ENCODE assay signal across 25 cellular contexts in genomic region chr17:62581769-62582168, GRCh38. TPM values are rescaled to one million over a fixed set of nuclear protein-coding genes. Genes with fewer than 3 reads are reported as not detected.
DNase-seq lines count a peak whose midpoint lies in the region; ATAC-seq and TF ChIP-seq lines count a peak whose summit lies in the region.
"Had no signal": no experiment of that assay in that cellular context is flagged by ENCODE, and none has a peak within 500 bp of the region (broad histone marks: within the 10 kb centered on the region; RNA-seq: fewer than 3 reads in every experiment).

No MANE protein-coding gene starts in this region.

- H3K27me3 ChIP-seq in GM23338 (ENCODE audit: insufficient read depth): no peaks in the 10 kb centered on the region
- H3K27me3 ChIP-seq: esophagus muscularis mucosa, gastroesophageal sphincter, SJCRH30 had no signal

- peaks cover 7% of the 10 kb centered on the region for H3K4me1 ChIP-seq in GM23338 (ENCODE audit: insufficient read depth)
- H3K4me1 ChIP-seq: esophagus muscularis mucosa, gastroesophageal sphincter, SJCRH30 had no signal

- H3K4me2 ChIP-seq in GM23338: no peak overlapping the region

- peaks cover 47% of the 10 kb centered on the region for H3K36me3 Mint-ChIP-seq in GM23338 (ENCODE audit: low read depth)

- peak; percentile 52 for DNase-seq in EH (ENCODE audit: low read depth)
- DNase-seq in GM23338 (ENCODE audit: low spot score): no peak
- peak; percentile 23 for DNase-seq in amniotic epithelial cell (ENCODE audit: low read depth)
- DNase-seq in medulla oblongata (ENCODE audit: extremely low spot score): peak; percentile 44
- no peak for DNase-seq in NK-92 treated with Interleukin-12 subunit alpha and Interleukin-12 subunit beta, amount 100 ng/mL, for 24 hours (lab: John Stamatoyannopoulos, UW)
- no peak for DNase-seq in stimulated activated CD4-positive, alpha-beta T cell treated with anti-CD3 and anti-CD28 coated beads, Interleukin-4, amount 100 ng/mL, for 1 hour
- no peak for DNase-seq in effector CD4-positive, alpha-beta T cell
- DNase-seq: activated CD4-positive, alpha-beta T cell treated with anti-CD3 and anti-CD28 coated beads, Interleukin-2, amount 10 ng/mL, durations not matched to agents 24 days and 14 days; activated T-cell treated with anti-CD3 and anti-CD28 coated beads, Interleukin-2, amount 50 U/mL, for 48 hours; Calu3; caudate nucleus; cortex of kidney; DMS79 treated with DMSO at 0.1 percent for 48 hours; hippocampal formation; MV-4-11; NCI-H1436 treated with DMSO at 0.1 percent for 48 hours; nephron progenitor cell; SJCRH30; small intestine; stimulated activated naive CD4-positive, alpha-beta T cell treated with Interleukin-2 at 50 U/mL for 16 hours had no signal

- 0 out of 2 replicates have a peak, but pooled peaks cover 12% of the 10 kb centered on the region for H3K36me3 ChIP-seq in GM23338 (ENCODE audit: insufficient read depth)

- TF ChIP-seq CTCF in GM23338 (conservative IDR thresholded peaks at IDR 0.05; ENCODE audit: low read depth in 2 of 2): no peak

- no peak overlapping the region for H2AFZ ChIP-seq in GM23338

- H4K20me1 ChIP-seq in GM23338 (replicated peaks; ENCODE audit: insufficient read depth): 0 out of 2 replicates have a peak, but pooled peaks cover 5% of the 10 kb centered on the region

- ATAC-seq in GM23338 (no peak), GM18909 (IDR thresholded peaks at IDR 0.05; ENCODE audit: poor library complexity, unreplicated experiment) (no peak)
- ATAC-seq: gastroesophageal sphincter had no signal

- H3K9me3 Mint-ChIP-seq in GM23338: no peaks in the 10 kb centered on the region
- H3K9me3 Mint-ChIP-seq: activated CD4-positive, alpha-beta T cell treated with anti-CD3 and anti-CD28 coated beads, Interleukin-2, amount 10 ng/mL, durations not matched to agents 24 days and 14 days; nephron progenitor cell had no signal

- peaks cover 3% of the 10 kb centered on the region; the same call in 2 of the 3 replicates for H3K4me1 Mint-ChIP-seq in GM23338
- H3K4me1 Mint-ChIP-seq: nephron progenitor cell had no signal

- no peak overlapping the region for H3K4me3 ChIP-seq in GM23338
- H3K4me3 ChIP-seq: esophagus muscularis mucosa, gastroesophageal sphincter, SJCRH30, thoracic aorta had no signal

- no peaks in the 10 kb centered on the region for H3F3A ChIP-seq in GM23338 (replicated peaks; ENCODE audit: low read depth)

- H3K9me2 ChIP-seq in GM23338 (ENCODE audit: insufficient read depth): no peaks in the 10 kb centered on the region

- peaks cover 6% of the 10 kb centered on the region for H3K27me3 Mint-ChIP-seq in GM23338 (ENCODE audit: insufficient read depth, low read depth, poor library complexity)
- H3K27me3 Mint-ChIP-seq: activated CD4-positive, alpha-beta T cell treated with anti-CD3 and anti-CD28 coated beads, Interleukin-2, amount 10 ng/mL, durations not matched to agents 24 days and 14 days had no signal

- no peak overlapping the region for H3K27ac Mint-ChIP-seq in GM23338
- H3K27ac Mint-ChIP-seq: activated CD4-positive, alpha-beta T cell treated with anti-CD3 and anti-CD28 coated beads, Interleukin-2, amount 10 ng/mL, durations not matched to agents 24 days and 14 days; nephron progenitor cell had no signal

- no peaks in the 10 kb centered on the region for H3K79me2 ChIP-seq in GM23338 (replicated peaks; ENCODE audit: insufficient read depth)

- H3K27ac ChIP-seq in GM23338 (ENCODE audit: low read depth): 0 out of 2 replicates have a peak overlapping the region, but pooled peaks have one; percentile 22
- H3K27ac ChIP-seq: esophagus muscularis mucosa, gastroesophageal sphincter, HL-60, SJCRH30, thoracic aorta had no signal

- no peak overlapping the region for H3K4me3 Mint-ChIP-seq in GM23338
- H3K4me3 Mint-ChIP-seq: activated CD4-positive, alpha-beta T cell treated with anti-CD3 and anti-CD28 coated beads, Interleukin-2, amount 10 ng/mL, durations not matched to agents 24 days and 14 days; nephron progenitor cell had no signal

TF ChIP-seq in GM23338, 12 proteins besides CTCF, POLR2A, EP300 and RAD21:
- no peak for TF ChIP-seq NANOG (IDR thresholded peaks at IDR 0.05; ENCODE audit: borderline replicate concordance)
- TF ChIP-seq, protein P1, sequence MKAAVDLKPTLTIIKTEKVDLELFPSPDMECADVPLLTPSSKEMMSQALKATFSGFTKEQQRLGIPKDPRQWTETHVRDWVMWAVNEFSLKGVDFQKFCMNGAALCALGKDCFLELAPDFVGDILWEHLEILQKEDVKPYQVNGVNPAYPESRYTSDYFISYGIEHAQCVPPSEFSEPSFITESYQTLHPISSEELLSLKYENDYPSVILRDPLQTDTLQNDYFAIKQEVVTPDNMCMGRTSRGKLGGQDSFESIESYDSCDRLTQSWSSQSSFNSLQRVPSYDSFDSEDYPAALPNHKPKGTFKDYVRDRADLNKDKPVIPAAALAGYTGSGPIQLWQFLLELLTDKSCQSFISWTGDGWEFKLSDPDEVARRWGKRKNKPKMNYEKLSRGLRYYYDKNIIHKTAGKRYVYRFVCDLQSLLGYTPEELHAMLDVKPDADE (IDR thresholded peaks at IDR 0.05): no peak
- TF ChIP-seq STAT1 (IDR thresholded peaks at IDR 0.05; ENCODE audit: unreplicated experiment): no peak
- TF ChIP-seq, protein P2, sequence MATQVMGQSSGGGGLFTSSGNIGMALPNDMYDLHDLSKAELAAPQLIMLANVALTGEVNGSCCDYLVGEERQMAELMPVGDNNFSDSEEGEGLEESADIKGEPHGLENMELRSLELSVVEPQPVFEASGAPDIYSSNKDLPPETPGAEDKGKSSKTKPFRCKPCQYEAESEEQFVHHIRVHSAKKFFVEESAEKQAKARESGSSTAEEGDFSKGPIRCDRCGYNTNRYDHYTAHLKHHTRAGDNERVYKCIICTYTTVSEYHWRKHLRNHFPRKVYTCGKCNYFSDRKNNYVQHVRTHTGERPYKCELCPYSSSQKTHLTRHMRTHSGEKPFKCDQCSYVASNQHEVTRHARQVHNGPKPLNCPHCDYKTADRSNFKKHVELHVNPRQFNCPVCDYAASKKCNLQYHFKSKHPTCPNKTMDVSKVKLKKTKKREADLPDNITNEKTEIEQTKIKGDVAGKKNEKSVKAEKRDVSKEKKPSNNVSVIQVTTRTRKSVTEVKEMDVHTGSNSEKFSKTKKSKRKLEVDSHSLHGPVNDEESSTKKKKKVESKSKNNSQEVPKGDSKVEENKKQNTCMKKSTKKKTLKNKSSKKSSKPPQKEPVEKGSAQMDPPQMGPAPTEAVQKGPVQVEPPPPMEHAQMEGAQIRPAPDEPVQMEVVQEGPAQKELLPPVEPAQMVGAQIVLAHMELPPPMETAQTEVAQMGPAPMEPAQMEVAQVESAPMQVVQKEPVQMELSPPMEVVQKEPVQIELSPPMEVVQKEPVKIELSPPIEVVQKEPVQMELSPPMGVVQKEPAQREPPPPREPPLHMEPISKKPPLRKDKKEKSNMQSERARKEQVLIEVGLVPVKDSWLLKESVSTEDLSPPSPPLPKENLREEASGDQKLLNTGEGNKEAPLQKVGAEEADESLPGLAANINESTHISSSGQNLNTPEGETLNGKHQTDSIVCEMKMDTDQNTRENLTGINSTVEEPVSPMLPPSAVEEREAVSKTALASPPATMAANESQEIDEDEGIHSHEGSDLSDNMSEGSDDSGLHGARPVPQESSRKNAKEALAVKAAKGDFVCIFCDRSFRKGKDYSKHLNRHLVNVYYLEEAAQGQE (IDR thresholded peaks at IDR 0.05; ENCODE audit: unreplicated experiment): no peak
- no peak for TF ChIP-seq JUNB (IDR thresholded peaks at IDR 0.05; ENCODE audit: unreplicated experiment)
- no peak for TF ChIP-seq EZH2phosphoT487 (IDR thresholded peaks at IDR 0.05; ENCODE audit: unreplicated experiment)
- no peak for TF ChIP-seq POLR2AphosphoS5 (IDR thresholded peaks at IDR 0.05; ENCODE audit: low read depth)
- TF ChIP-seq CREB1 (CRISPR knock-in tag; IDR thresholded peaks at IDR 0.05; ENCODE audit: low read depth): no peak

RNA-seq across cellular contexts. Expression of gene MRC2, which starts 45.7 kb away (rescaled TPM):
- total RNA-seq in GM23338 (2014; rRNA removed; shearing (Covaris generic)): 29.4 and 38.6 TPM in 2 replicates
- 8.0 and 8.3 TPM in 2 replicates for polyA plus RNA-seq in GM23338 (2016; fragmentation: Nextera tagmentation; extraction: Ambion mirVana)

Comparison
In these comparisons a context has a peak if more than half of its experiments do, and no peak if none do; other contexts are left out.
1. DNase-seq: peak in EH (single experiment), amniotic epithelial cell (single experiment) and medulla oblongata (single experiment); none in GM23338 (single experiment), NK-92 treated with Interleukin-12 subunit alpha and Interleukin-12 subunit beta, amount 100 ng/mL, for 24 hours (single experiment), stimulated activated CD4-positive, alpha-beta T cell treated with anti-CD3 and anti-CD28 coated beads, Interleukin-4, amount 100 ng/mL, for 1 hour (single experiment) and effector CD4-positive, alpha-beta T cell (single experiment).